In genomic region chr3:50256978-50257890, GRCh38 we compare ENCODE assay signal across 9 cellular contexts. TPM values are rescaled to one million over a fixed set of nuclear protein-coding genes. Genes with fewer than 3 reads are reported as not detected.
DNase-seq lines count a peak whose midpoint lies in the region; ATAC-seq and TF ChIP-seq lines count a peak whose summit lies in the region.
"Had no signal": no experiment of that assay in that cellular context is flagged by ENCODE, and none has a peak within 500 bp of the region (broad histone marks: within the 10 kb centered on the region; RNA-seq: fewer than 3 reads in every experiment).

No MANE protein-coding gene starts in this region.

- peak; percentile 81 for TF ChIP-seq CTCF in HFFc6 (IDR thresholded peaks at IDR 0.05)

- peak; percentile 60 for DNase-seq in D341Med (ENCODE audit: low spot score)
- DNase-seq in HFFc6: no peak
- DNase-seq in left kidney (ENCODE audit: low read depth, low spot score): peak; percentile 67
- no peak for DNase-seq in effector CD8-positive, alpha-beta T cell (lab: John Stamatoyannopoulos, UW)
- DNase-seq in sciatic nerve (ENCODE audit: low spot score): no peak

- H3K9me3 Mint-ChIP-seq in HFFc6: no peaks in the 10 kb centered on the region
- no peaks in the 10 kb centered on the region for H3K9me3 Mint-ChIP-seq in activated naive CD8-positive, alpha-beta T cell (ENCODE audit: low read depth)

- peaks cover 26% of the 10 kb centered on the region for H3K4me1 Mint-ChIP-seq in HFFc6 (ENCODE audit: low read depth)
- peaks cover 7% of the 10 kb centered on the region for H3K4me1 Mint-ChIP-seq in activated naive CD8-positive, alpha-beta T cell (ENCODE audit: low read depth)

- ATAC-seq in GM18868 (IDR thresholded peaks at IDR 0.05; ENCODE audit: unreplicated experiment) (no peak), sciatic nerve (no peak), GM18511 (IDR thresholded peaks at IDR 0.05; ENCODE audit: unreplicated experiment) (no peak)

- intact Hi-C loops in sciatic nerve (cut with DNase I): no loop called here

- peaks cover 2% of the 10 kb centered on the region; the same call in 1 of the 2 replicates for H3K27me3 Mint-ChIP-seq in HFFc6 (ENCODE audit: insufficient read depth)
- no peaks in the 10 kb centered on the region for H3K27me3 Mint-ChIP-seq in activated naive CD8-positive, alpha-beta T cell

- no peak overlapping the region for H3K4me3 Mint-ChIP-seq in HFFc6
- H3K4me3 Mint-ChIP-seq in activated naive CD8-positive, alpha-beta T cell: no peak overlapping the region

- H3K36me3 Mint-ChIP-seq in HFFc6 (ENCODE audit: low read depth): peaks cover 13% of the 10 kb centered on the region
- peaks cover 4% of the 10 kb centered on the region for H3K36me3 Mint-ChIP-seq in activated naive CD8-positive, alpha-beta T cell

- peak overlapping the region; percentile 26 for H3K27ac Mint-ChIP-seq in HFFc6
- H3K27ac Mint-ChIP-seq in activated naive CD8-positive, alpha-beta T cell: peak overlapping the region; percentile 28

RNA-seq across cellular contexts. Expression of gene SEMA3B, which starts 11.7 kb away (rescaled TPM):
- 10 to 100 TPM; 14.5 to 26.6 (median 24.7) TPM for total RNA-seq in HFFc6 (2021; fragmentation: NEBNext Ultra II Directional; extraction: Animal tissue kit (Norgen Biotek cat#: 25700))
- total RNA-seq in sciatic nerve: 390 TPM

RNA-seq across cellular contexts. Expression of gene GNAI2, which starts 21.2 kb away (rescaled TPM):
- 100 to 1,000 TPM; 532 to 617 (median 582) TPM for total RNA-seq in HFFc6 (2021; fragmentation: NEBNext Ultra II Directional; extraction: Animal tissue kit (Norgen Biotek cat#: 25700))
- 313 TPM for total RNA-seq in sciatic nerve

RNA-seq across cellular contexts. Expression of gene LSMEM2, which starts 21.7 kb away (rescaled TPM):
- under 1 TPM in 2 of 6 experiments, not detected in 4; 0.11 to 0.13 TPM for total RNA-seq in HFFc6 (2021; fragmentation: NEBNext Ultra II Directional; extraction: Animal tissue kit (Norgen Biotek cat#: 25700))
- 2.0 TPM for total RNA-seq in sciatic nerve
- total RNA-seq: RPMI7951 had no signal

RNA-seq across cellular contexts. Expression of gene IFRD2, which starts 35.0 kb away (rescaled TPM):
- total RNA-seq in HFFc6 (2021; fragmentation: NEBNext Ultra II Directional; extraction: Animal tissue kit (Norgen Biotek cat#: 25700)): 100 to 1,000 TPM in 1 of 6 experiments, 10 to 100 TPM in 5; 71.2 to 102 (median 74.6) TPM
- total RNA-seq in sciatic nerve: 51.2 TPM

RNA-seq across cellular contexts. Expression of gene HYAL3, which starts 42.0 kb away (rescaled TPM):
- 1 to 10 TPM; 4.7 to 8.3 (median 5.8) TPM for total RNA-seq in HFFc6 (2021; fragmentation: NEBNext Ultra II Directional; extraction: Animal tissue kit (Norgen Biotek cat#: 25700))
- total RNA-seq in sciatic nerve: 1.5 TPM

Comparison
In these comparisons a context has a peak if more than half of its experiments do, and no peak if none do; other contexts are left out.
1. DNase-seq: peak in D341Med (single experiment) and left kidney (single experiment); none in HFFc6 (single experiment), effector CD8-positive, alpha-beta T cell (single experiment) and sciatic nerve (single experiment).
2. RNA of gene SEMA3B, which starts 11.7 kb away (total RNA-seq): 390 TPM in sciatic nerve (single experiment); 14.5 to 26.6 TPM in HFFc6; every median in the first group is over 10 times any median in the second.